ENCODE assay signal across 8 cellular contexts in genomic region chr17:7684856-7685532, GRCh38. TPM values are rescaled to one million over a fixed set of nuclear protein-coding genes. Genes with fewer than 3 reads are reported as not detected.
DNase-seq lines count a peak whose midpoint lies in the region; ATAC-seq and TF ChIP-seq lines count a peak whose summit lies in the region.

No MANE protein-coding gene starts in this region.

- 32 to 33% methylated on average over 15 of the region's 15 CpGs for WGBS in esophagus squamous epithelium, 2 donors
- 56 to 58% (median 58%) methylated on average over 15 of the region's 15 CpGs for WGBS in psoas muscle, 3 donors

- no peaks in the 10 kb centered on the region for H3K9me3 ChIP-seq in SJSA1 (replicated peaks)
- no peaks in the 10 kb centered on the region for H3K9me3 ChIP-seq in esophagus squamous epithelium
- H3K9me3 ChIP-seq in psoas muscle = no peaks in the 10 kb centered on the region

- peaks cover 18% of the 10 kb centered on the region for H3K4me1 ChIP-seq in SJSA1 (replicated peaks)
- H3K4me1 ChIP-seq in esophagus squamous epithelium = peaks cover 9 to 45% (median 24%) of the 10 kb centered on the region in 3 donors
- H3K4me1 ChIP-seq in psoas muscle = peaks cover 29% of the 10 kb centered on the region

- H3K27ac ChIP-seq in SJSA1 (peak overlapping the region; percentile 93), esophagus squamous epithelium (peak overlapping the region; percentile 93 to 97 (median 94)), psoas muscle (peak overlapping the region; percentile 98)

- intact Hi-C loops in esophagus squamous epithelium (cut with DNase I) = loop anchor here (5.0 kb wide), 1 partner anchor 93 kb away; the partner anchor contains the start of gene SOX15
- intact Hi-C loops in psoas muscle (cut with DNase I) = loop anchor here (2.0 to 10.0 kb wide), 4 partner anchors 54 to 250 kb away; partner anchors contain the start of genes FGF11 (in 1 of the 2), MPDU1 (in 1 of the 2), SAT2 (in 1 of the 2) and SHBG (in 1 of the 2)

- H3K27me3 ChIP-seq in SJSA1 (replicated peaks) = no peaks in the 10 kb centered on the region
- H3K27me3 ChIP-seq in esophagus squamous epithelium = no peaks in the 10 kb centered on the region
- H3K27me3 ChIP-seq in psoas muscle (ENCODE audit: insufficient read depth in 3 of 3, low read length in 2 of 3) = no peaks in the 10 kb centered on the region

- ATAC-seq in psoas muscle (no peak), HG02610 (IDR thresholded peaks at IDR 0.05; ENCODE audit: unreplicated experiment) (no peak)

- TF ChIP-seq CTCF in esophagus squamous epithelium (IDR thresholded peaks at IDR 0.05) (no peak), psoas muscle (IDR thresholded peaks at IDR 0.05) (no peak)

- DNase-seq in G401 (ENCODE audit: low spot score) = peak; percentile 13
- no peak for DNase-seq in SJSA1 (ENCODE audit: low read depth in 1 of 2, low spot score in 2 of 2)
- DNase-seq in esophagus squamous epithelium (lab: John Stamatoyannopoulos, UW) = no peak
- no peak for DNase-seq in psoas muscle
- no peak for DNase-seq in NCI-H1092 treated with DMSO at 0.1 percent for 48 hours (lab: John Stamatoyannopoulos, UW)
- DNase-seq in NCI-H524 treated with DMSO at 0.1 percent for 48 hours (lab: John Stamatoyannopoulos, UW) = no peak
- DNase-seq in SKM-1 treated with dmso at 0.1 percent for 144 hours (lab: John Stamatoyannopoulos, UW; ENCODE audit: unreplicated experiment) = no peak

- peaks cover 23% of the 10 kb centered on the region for H3K36me3 ChIP-seq in SJSA1
- H3K36me3 ChIP-seq in esophagus squamous epithelium = peaks cover 0 to under 1% (median 0%) of the 10 kb centered on the region in 3 donors
- peaks cover 0 to 2% of the 10 kb centered on the region in 2 donors for H3K36me3 ChIP-seq in psoas muscle (ENCODE audit: insufficient read depth in 1 of 2, low read depth in 1 of 2)

- in situ Hi-C loops in G401 (cut with HindIII; ENCODE audit: low sequenced_read_pairs) = no loop called here

- no peak for TF ChIP-seq POLR2A in esophagus squamous epithelium (IDR thresholded peaks at IDR 0.05)

- H3K4me3 ChIP-seq in SJSA1 (peak overlapping the region; percentile 61), esophagus squamous epithelium (peak overlapping the region; percentile 63 to 87 (median 78)), psoas muscle (peak overlapping the region; percentile 88)

RNA-seq across cellular contexts. Expression of gene TP53, which starts 2.3 kb away (rescaled TPM):
- 23.5 and 26.4 TPM in 2 replicates for total RNA-seq in G401 (2014; rRNA removed; shearing (Covaris generic))
- total RNA-seq in SJSA1 (2014; rRNA removed; shearing (Covaris generic)) = 28.4 and 40.6 TPM in 2 replicates
- 10 to 100 TPM; 26.6 to 35.1 (median 33.9) TPM for total RNA-seq in esophagus squamous epithelium
- 10 to 100 TPM; 18.1 to 36.7 (median 19.4) TPM for total RNA-seq in psoas muscle
- polyA plus RNA-seq in psoas muscle = 10 to 100 TPM in 2 of 3 donors, 1 to 10 TPM in 1; 7.4 to 15.7 (median 10.6) TPM

RNA-seq across cellular contexts. Expression of gene WRAP53, which starts 3.3 kb away (rescaled TPM):
- total RNA-seq in G401 (2014; rRNA removed; shearing (Covaris generic)) = 27.2 and 33.5 TPM in 2 replicates
- 13.8 and 14.2 TPM in 2 replicates for total RNA-seq in SJSA1 (2014; rRNA removed; shearing (Covaris generic))
- 1 to 10 TPM; 3.5 to 6.0 (median 3.8) TPM for total RNA-seq in esophagus squamous epithelium
- 1 to 10 TPM; 4.5 to 6.6 (median 5.0) TPM for total RNA-seq in psoas muscle
- 10 to 100 TPM in 2 of 3 donors, 1 to 10 TPM in 1; 6.5 to 14.4 (median 11.2) TPM for polyA plus RNA-seq in psoas muscle

RNA-seq across cellular contexts. Expression of gene EFNB3, which starts 20.0 kb away (rescaled TPM):
- 13.1 and 16.8 TPM in 2 replicates for total RNA-seq in G401 (2014; rRNA removed; shearing (Covaris generic))
- total RNA-seq in SJSA1 (2014; rRNA removed; shearing (Covaris generic)) = not detected in 2 replicates
- total RNA-seq in esophagus squamous epithelium (1 to 10 TPM in 3 of 4 donors, under 1 TPM in 1; 0.70 to 2.7 (median 1.9) TPM), psoas muscle (under 1 TPM in 3 of 4 donors, not detected in 1; 0.11 to 0.37 (median 0.17) TPM)
- polyA plus RNA-seq in psoas muscle = under 1 TPM in 2 of 3 donors, not detected in 1; 0.09 to 0.12 TPM

RNA-seq across cellular contexts. Expression of gene DNAH2, which starts 32.5 kb away (rescaled TPM):
- total RNA-seq in G401 (2014; rRNA removed; shearing (Covaris generic)) = 0.03 TPM in 1 of 2 replicates, not detected in the other
- not detected in 2 replicates for total RNA-seq in SJSA1 (2014; rRNA removed; shearing (Covaris generic))
- total RNA-seq in esophagus squamous epithelium (under 1 TPM in 3 of 4 donors, not detected in 1; under 0.01 to 0.04 (median 0.03) TPM), psoas muscle (under 1 TPM; 0.04 to 0.10 (median 0.05) TPM)
- polyA plus RNA-seq in psoas muscle = under 1 TPM; 0.01 to 0.10 (median 0.08) TPM

RNA-seq across cellular contexts. Expression of gene ATP1B2, which starts 34.3 kb away (rescaled TPM):
- total RNA-seq in G401 (2014; rRNA removed; shearing (Covaris generic)) = not detected in 2 replicates
- not detected in 2 replicates for total RNA-seq in SJSA1 (2014; rRNA removed; shearing (Covaris generic))
- total RNA-seq in esophagus squamous epithelium = 1 to 10 TPM in 1 of 4 donors, under 1 TPM in 2, not detected in 1; 0.09 to 1.5 (median 0.21) TPM
- total RNA-seq in psoas muscle = 1 to 10 TPM in 2 of 4 donors, under 1 TPM in 2; 0.78 to 5.7 (median 1.3) TPM
- polyA plus RNA-seq in psoas muscle = 1 to 10 TPM in 1 of 3 donors, under 1 TPM in 2; 0.36 to 1.0 (median 0.51) TPM
